Comparison of ENCODE assay signal across 15 cellular contexts in the genomic region with DNA sequence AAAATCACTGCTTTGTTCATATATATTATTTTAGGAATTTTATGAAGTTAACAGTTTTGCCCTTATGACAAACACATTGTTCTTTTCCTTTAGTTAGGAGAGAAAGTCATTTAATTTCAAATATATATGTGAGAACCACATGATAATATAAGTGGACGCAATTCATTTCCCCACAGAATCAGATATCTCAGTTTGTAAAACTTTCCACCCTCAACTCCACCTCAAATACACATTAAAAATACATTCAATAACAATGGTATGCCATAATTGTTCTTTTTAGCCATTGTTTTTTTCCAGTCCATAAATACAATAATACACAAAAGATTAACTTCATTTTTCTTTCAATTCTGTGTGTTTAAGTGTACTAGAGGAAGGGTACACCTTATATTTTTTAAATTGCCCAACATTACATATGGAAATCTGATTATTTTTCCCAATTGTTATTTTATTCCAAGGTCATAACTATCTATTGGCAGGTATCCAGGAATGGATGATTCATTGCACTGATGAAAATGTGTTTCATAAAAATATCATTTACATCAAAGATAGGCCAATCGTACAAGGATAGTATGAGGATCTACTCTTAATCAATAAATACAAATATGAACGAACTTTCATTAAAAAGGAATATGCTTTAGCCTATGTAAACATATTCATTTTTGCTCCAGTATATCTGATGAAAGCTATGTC.
DNase-seq lines count a peak whose midpoint lies in the region; ATAC-seq and TF ChIP-seq lines count a peak whose summit lies in the region.
"Had no signal": no experiment of that assay in that cellular context is flagged by ENCODE, and none has a peak within 500 bp of the region (broad histone marks: within the 10 kb centered on the region; RNA-seq: fewer than 3 reads in every experiment).

No MANE protein-coding gene starts in this region.

- no peak for ATAC-seq in HG02884 (IDR thresholded peaks at IDR 0.05; ENCODE audit: unreplicated experiment)
- ATAC-seq: Panc1 had no signal

- TF ChIP-seq CTCF in epithelial cell of esophagus (IDR thresholded peaks at IDR 0.05; ENCODE audit: insufficient read depth, low read depth, low read length, missing control alignments) = no peak

- DNase-seq in NCI-H2196 (lab: John Stamatoyannopoulos, UW; ENCODE audit: unreplicated experiment) (peak; percentile 5), NCI-H2196 treated with DMSO at 0.1 percent for 48 hours (lab: John Stamatoyannopoulos, UW; ENCODE audit: unreplicated experiment) (no peak), NCI-H69 (lab: John Stamatoyannopoulos, UW) (peak; percentile 64), epithelial cell of esophagus (ENCODE audit: low read depth) (peak; percentile 44), pulmonary artery endothelial cell (ENCODE audit: low read depth, low spot score) (peak; percentile 30), SHP77 treated with DMSO at 0.1 percent for 48 hours (lab: John Stamatoyannopoulos, UW) (no peak), GDM1 (lab: John Stamatoyannopoulos, UW) (no peak)
- DNase-seq: Caco-2, H9, NCI-H1092, NCI-H1694, NCI-H774, Right ventricle myocardium superior had no signal

- no peak overlapping the region for H3K4me3 ChIP-seq in epithelial cell of esophagus (ENCODE audit: low read length)

Comparison
In these comparisons a context has a peak if more than half of its experiments do, and no peak if none do; other contexts are left out.
1. DNase-seq: peak in NCI-H2196 (single experiment), NCI-H69 (single experiment), epithelial cell of esophagus (single experiment) and pulmonary artery endothelial cell (single experiment); none in NCI-H2196 treated with DMSO at 0.1 percent for 48 hours (single experiment), SHP77 treated with DMSO at 0.1 percent for 48 hours (single experiment) and GDM1 (single experiment).